Comparison of ENCODE assay signal across 24 cellular contexts in the genomic region with DNA sequence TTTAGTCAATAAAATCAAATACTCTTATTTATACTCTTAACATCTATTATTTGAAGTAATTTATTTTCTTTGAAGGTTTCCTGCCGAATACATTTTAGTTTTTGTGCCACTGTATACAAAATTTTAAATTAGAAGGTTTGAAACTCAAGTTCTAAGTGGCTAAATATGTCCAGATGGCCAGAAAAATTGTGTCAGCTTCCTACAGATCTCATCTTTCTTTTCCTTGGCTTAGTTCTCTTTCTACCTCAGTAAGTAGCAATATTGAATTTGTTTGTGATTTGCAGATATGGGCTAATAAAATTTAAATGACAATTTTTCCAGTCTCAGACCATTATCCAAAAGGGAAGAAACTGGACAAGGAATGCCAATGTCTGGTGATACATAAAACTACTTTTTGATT.
"Had no signal": no experiment of that assay in that cellular context is flagged by ENCODE, and none has a peak within 500 bp of the region (broad histone marks: within the 10 kb centered on the region; RNA-seq: fewer than 3 reads in every experiment).

No MANE protein-coding gene starts in this region.

- H3K27ac ChIP-seq: colonic mucosa, coronary artery, dorsolateral prefrontal cortex, epithelial cell of prostate, esophagus muscularis mucosa, esophagus squamous epithelium, foreskin keratinocyte, gastrocnemius medialis, gastroesophageal sphincter, heart right ventricle, hepatocyte had no signal

- DNase-seq: colonic mucosa; cortex of kidney; dermis blood vessel endothelial cell; dorsolateral prefrontal cortex; effector CD4-positive, alpha-beta T cell; effector CD8-positive, alpha-beta T cell; effector memory CD4-positive, alpha-beta T cell; effector memory CD8-positive, alpha-beta T cell; endodermal cell; erythroblast; esophagus squamous epithelium; foreskin fibroblast; foreskin keratinocyte; foreskin melanocyte; gastrocnemius medialis; glutamatergic neuron; head of caudate nucleus; heart right ventricle had no signal

- H3K27me3 ChIP-seq: colonic mucosa, dorsolateral prefrontal cortex, esophagus squamous epithelium, foreskin keratinocyte, gastrocnemius medialis, heart right ventricle, hepatocyte had no signal

- H3K9me3 ChIP-seq: colonic mucosa, esophagus muscularis mucosa, esophagus squamous epithelium, gastrocnemius medialis, gastroesophageal sphincter had no signal

- ATAC-seq: effector memory CD8-positive, alpha-beta T cell; esophagus mucosa; foreskin keratinocyte; gastrocnemius medialis; gastroesophageal sphincter; heart right ventricle had no signal

- H3K36me3 ChIP-seq: colonic mucosa, esophagus muscularis mucosa, gastrocnemius medialis, gastroesophageal sphincter, heart right ventricle had no signal

- H3K4me3 ChIP-seq: colonic mucosa, coronary artery, dorsolateral prefrontal cortex, esophagus muscularis mucosa, esophagus squamous epithelium, gastrocnemius medialis, gastroesophageal sphincter, heart right ventricle, hepatocyte had no signal

- H3K4me1 ChIP-seq: colonic mucosa, esophagus muscularis mucosa, esophagus squamous epithelium, foreskin keratinocyte, gastrocnemius medialis, heart right ventricle had no signal
